ENCODE assay signal across 8 cellular contexts in genomic region chr11:121481484-121482230, GRCh38. TPM values are rescaled to one million over a fixed set of nuclear protein-coding genes. Genes with fewer than 3 reads are reported as not detected.
DNase-seq lines count a peak whose midpoint lies in the region; ATAC-seq and TF ChIP-seq lines count a peak whose summit lies in the region.
"Not testable (repeated sequence)": the region's sequence is repeated elsewhere in the genome, so short reads cannot be mapped to it uniquely, and the experiment has no call there.

No MANE protein-coding gene starts in this region.

- H3K36me3 Mint-ChIP-seq in activated T-helper 2 cell treated with anti-CD3 and anti-CD28 coated beads, Interferon-gamma antibody, Interleukin-2, Interleukin-4, amounts not matched to agents 10 μg/mL and 5 μg/mL and 100 μg/mL, durations not matched to agents 14 hours and 24 hours and 36 hours (ENCODE audit: low read depth): peaks cover 34% of the 10 kb centered on the region
- H3K36me3 Mint-ChIP-seq in stimulated activated naive CD8-positive, alpha-beta T cell treated with anti-CD3 and anti-CD28 coated beads, Interleukin-15, Interleukin-2, amounts not matched to agents 100 ng/mL and 50 ng/mL, for 24 hours (ENCODE audit: low read depth): peaks cover 42% of the 10 kb centered on the region

- H3K9me3 ChIP-seq in iPS-20b (ENCODE audit: insufficient read depth, low read depth, low read length): not testable (repeated sequence)

- H3K9me3 Mint-ChIP-seq in activated T-helper 2 cell treated with anti-CD3 and anti-CD28 coated beads, Interferon-gamma antibody, Interleukin-2, Interleukin-4, amounts not matched to agents 10 μg/mL and 5 μg/mL and 100 μg/mL, durations not matched to agents 14 hours and 24 hours and 36 hours; stimulated activated naive CD8-positive, alpha-beta T cell treated with anti-CD3 and anti-CD28 coated beads, Interleukin-15, Interleukin-2, amounts not matched to agents 100 ng/mL and 50 ng/mL, for 24 hours: not testable (repeated sequence)

- H3K36me3 ChIP-seq in iPS-20b (ENCODE audit: insufficient read depth, low read depth, low read length): peaks cover 36% of the 10 kb centered on the region

- ATAC-seq in GM19351 (IDR thresholded peaks at IDR 0.05; ENCODE audit: unreplicated experiment): peak; percentile 78
- ATAC-seq in HG02759 (IDR thresholded peaks at IDR 0.05; ENCODE audit: unreplicated experiment): peak; percentile 47
- peak; percentile 55 for ATAC-seq in HG03442 (IDR thresholded peaks at IDR 0.05; ENCODE audit: unreplicated experiment)

- peak overlapping the region; percentile 49 for H3K4me3 ChIP-seq in GM12875 (ENCODE audit: low read depth, low read length)
- not testable (repeated sequence) for H3K4me3 ChIP-seq in iPS-20b (ENCODE audit: low read length)

- POLR2A ChIA-PET in RWPE1 (lab: Yijun Ruan, JAX; ENCODE audit: low non-redundant PET): not testable (repeated sequence)

- TF ChIP-seq CTCF in GM12875 (IDR thresholded peaks at IDR 0.05; ENCODE audit: borderline replicate concordance, insufficient read depth, low read depth, low read length); RWPE1 (conservative IDR thresholded peaks at IDR 0.05; ENCODE audit: low read depth): not testable (repeated sequence)

- H3K27me3 ChIP-seq in iPS-20b (ENCODE audit: insufficient read depth, low read length): not testable (repeated sequence)

- peak overlapping the region; percentile 53; the same call in 1 of the 2 replicates for H3K27ac ChIP-seq in RWPE1
- H3K27ac ChIP-seq in iPS-20b (ENCODE audit: low read length): peak overlapping the region; percentile 58

- intact Hi-C loops in activated T-helper 2 cell treated with anti-CD3 and anti-CD28 coated beads, Interferon-gamma antibody, Interleukin-2, Interleukin-4, amounts not matched to agents 10 μg/mL and 5 μg/mL and 100 μg/mL, durations not matched to agents 14 hours and 24 hours and 36 hours (cut with micrococcal nuclease): loop anchor here (1.0 to 5.0 kb wide), 5 partner anchors 13 to 56 kb away; no protein-coding TSS in a partner anchor

- H3K4me1 Mint-ChIP-seq in activated T-helper 2 cell treated with anti-CD3 and anti-CD28 coated beads, Interferon-gamma antibody, Interleukin-2, Interleukin-4, amounts not matched to agents 10 μg/mL and 5 μg/mL and 100 μg/mL, durations not matched to agents 14 hours and 24 hours and 36 hours (ENCODE audit: low read depth): peaks cover 33% of the 10 kb centered on the region
- H3K4me1 Mint-ChIP-seq in stimulated activated naive CD8-positive, alpha-beta T cell treated with anti-CD3 and anti-CD28 coated beads, Interleukin-15, Interleukin-2, amounts not matched to agents 100 ng/mL and 50 ng/mL, for 24 hours (ENCODE audit: low read depth): peaks cover 68% of the 10 kb centered on the region

- not testable (repeated sequence) for H3K27me3 Mint-ChIP-seq in activated T-helper 2 cell treated with anti-CD3 and anti-CD28 coated beads, Interferon-gamma antibody, Interleukin-2, Interleukin-4, amounts not matched to agents 10 μg/mL and 5 μg/mL and 100 μg/mL, durations not matched to agents 14 hours and 24 hours and 36 hours (ENCODE audit: low read depth); stimulated activated naive CD8-positive, alpha-beta T cell treated with anti-CD3 and anti-CD28 coated beads, Interleukin-15, Interleukin-2, amounts not matched to agents 100 ng/mL and 50 ng/mL, for 24 hours

- H3K27ac Mint-ChIP-seq in activated T-helper 2 cell treated with anti-CD3 and anti-CD28 coated beads, Interferon-gamma antibody, Interleukin-2, Interleukin-4, amounts not matched to agents 10 μg/mL and 5 μg/mL and 100 μg/mL, durations not matched to agents 14 hours and 24 hours and 36 hours: peak overlapping the region; percentile 92
- peak overlapping the region; percentile 95 for H3K27ac Mint-ChIP-seq in stimulated activated naive CD8-positive, alpha-beta T cell treated with anti-CD3 and anti-CD28 coated beads, Interleukin-15, Interleukin-2, amounts not matched to agents 100 ng/mL and 50 ng/mL, for 24 hours

- H3K4me3 Mint-ChIP-seq in activated T-helper 2 cell treated with anti-CD3 and anti-CD28 coated beads, Interferon-gamma antibody, Interleukin-2, Interleukin-4, amounts not matched to agents 10 μg/mL and 5 μg/mL and 100 μg/mL, durations not matched to agents 14 hours and 24 hours and 36 hours (ENCODE audit: low read depth): peak overlapping the region; percentile 71
- peak overlapping the region; percentile 82 for H3K4me3 Mint-ChIP-seq in stimulated activated naive CD8-positive, alpha-beta T cell treated with anti-CD3 and anti-CD28 coated beads, Interleukin-15, Interleukin-2, amounts not matched to agents 100 ng/mL and 50 ng/mL, for 24 hours

- CTCF ChIA-PET in RWPE1 (lab: Yijun Ruan, JAX): not testable (repeated sequence)

- H3K9ac ChIP-seq in iPS-20b (ENCODE audit: low read depth, low read length): 0 out of 2 replicates have a peak overlapping the region, but pooled peaks have one; percentile 41

- DNase-seq in RWPE1 (ENCODE audit: low spot score): not testable (repeated sequence)
- peak; percentile 76 for DNase-seq in activated T-helper 2 cell treated with anti-CD3 and anti-CD28 coated beads, Interferon-gamma antibody, Interleukin-2, Interleukin-4, amounts not matched to agents 10 μg/mL and 5 μg/mL and 100 μg/mL, durations not matched to agents 14 hours and 24 hours and 36 hours (ENCODE audit: low spot score)

- H3K4me1 ChIP-seq in iPS-20b (ENCODE audit: insufficient read depth, low read length): peaks cover 31% of the 10 kb centered on the region

RNA-seq across cellular contexts. Expression of gene SORL1, which starts 29.5 kb away (rescaled TPM):
- total RNA-seq in activated T-helper 2 cell treated with anti-CD3 and anti-CD28 coated beads, Interferon-gamma antibody, Interleukin-2, Interleukin-4, amounts not matched to agents 10 μg/mL and 5 μg/mL and 100 μg/mL, durations not matched to agents 14 hours and 24 hours and 36 hours: 20.2 and 20.3 TPM in 2 replicates
